11 cellular contexts compared by ENCODE assay signal in the genomic region with DNA sequence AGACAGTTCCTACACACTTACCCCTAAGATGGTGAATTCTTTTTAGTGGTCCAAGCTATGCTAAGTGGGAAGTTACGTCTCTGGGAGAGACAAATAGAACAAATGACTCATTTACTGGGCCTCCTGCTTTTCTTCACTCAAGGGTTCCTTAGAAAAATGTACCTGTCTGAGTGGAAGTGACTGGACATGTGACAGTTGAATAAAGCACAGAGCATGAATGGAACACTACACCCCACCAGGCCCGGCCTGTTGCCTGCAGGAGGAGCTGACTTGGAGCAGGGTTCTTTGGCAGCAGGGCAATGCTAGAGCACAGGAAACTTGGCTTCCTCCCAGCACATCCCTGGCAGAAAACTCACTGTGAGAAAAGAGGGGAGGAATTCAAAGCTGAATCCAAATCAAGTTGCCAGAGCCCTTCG.
DNase-seq lines count a peak whose midpoint lies in the region; ATAC-seq and TF ChIP-seq lines count a peak whose summit lies in the region.
"Had no signal": no experiment of that assay in that cellular context is flagged by ENCODE, and none has a peak within 500 bp of the region (broad histone marks: within the 10 kb centered on the region; RNA-seq: fewer than 3 reads in every experiment).

No MANE protein-coding gene starts in this region.

- no peak overlapping the region for H3K27ac Mint-ChIP-seq in immature natural killer cell
- H3K27ac Mint-ChIP-seq: CD8-positive, alpha-beta T cell; stimulated activated naive CD8-positive, alpha-beta T cell treated with anti-CD3 and anti-CD28 coated beads, Interleukin-15, Interleukin-2, amounts not matched to agents 100 ng/mL and 50 ng/mL, for 24 hours had no signal

- H3K36me3 Mint-ChIP-seq in immature natural killer cell, result peaks cover 0 to 3% (median 0%) of the 10 kb centered on the region in 3 donors
- H3K36me3 Mint-ChIP-seq: CD8-positive, alpha-beta T cell had no signal

- no peaks in the 10 kb centered on the region for H3K4me1 Mint-ChIP-seq in immature natural killer cell

- no peak overlapping the region for H3K4me3 Mint-ChIP-seq in immature natural killer cell
- H3K4me3 Mint-ChIP-seq: CD8-positive, alpha-beta T cell; stimulated activated naive CD8-positive, alpha-beta T cell treated with anti-CD3 and anti-CD28 coated beads, Interleukin-15, Interleukin-2, amounts not matched to agents 100 ng/mL and 50 ng/mL, for 24 hours had no signal

- TF ChIP-seq CTCF in astrocyte of the cerebellum (IDR thresholded peaks at IDR 0.05; ENCODE audit: low read depth, low read length, missing control alignments), result peak; percentile 12

- H3K9me3 Mint-ChIP-seq in immature natural killer cell, result peaks cover 0 to 2% (median 0%) of the 10 kb centered on the region in 6 donors
- H3K9me3 Mint-ChIP-seq: CD8-positive, alpha-beta T cell; stimulated activated naive CD8-positive, alpha-beta T cell treated with anti-CD3 and anti-CD28 coated beads, Interleukin-15, Interleukin-2, amounts not matched to agents 100 ng/mL and 50 ng/mL, for 24 hours had no signal

- no peak overlapping the region for H3K4me3 ChIP-seq in astrocyte of the cerebellum (ENCODE audit: low read depth, low read length)

- DNase-seq in G401 (ENCODE audit: low spot score) (peak; percentile 90), astrocyte of the cerebellum (ENCODE audit: low read depth) (peak; percentile 83), cardiac septum (ENCODE audit: low spot score) (peak; percentile 81), posterior vena cava (ENCODE audit: low spot score) (peak; percentile 90), SHP77 treated with DMSO at 0.1 percent for 48 hours (lab: John Stamatoyannopoulos, UW) (no peak), immature natural killer cell (no peak)
- DNase-seq: CD8-positive, alpha-beta T cell; foreskin melanocyte had no signal

- in situ Hi-C loops in G401 (cut with HindIII; ENCODE audit: low sequenced_read_pairs) (no loop called here), astrocyte of the cerebellum (cut with HindIII; ENCODE audit: low sequenced_read_pairs) (no loop called here)

- no peak for ATAC-seq in HG03442 (IDR thresholded peaks at IDR 0.05; ENCODE audit: unreplicated experiment)
- ATAC-seq in GM21737 (IDR thresholded peaks at IDR 0.05; ENCODE audit: unreplicated experiment), result no peak
- ATAC-seq: CD8-positive, alpha-beta T cell had no signal

- H3K27me3 Mint-ChIP-seq in immature natural killer cell (ENCODE audit: low read depth in 3 of 3), result peaks cover 0 to 6% (median 2%) of the 10 kb centered on the region in 3 donors
- H3K27me3 Mint-ChIP-seq: stimulated activated naive CD8-positive, alpha-beta T cell treated with anti-CD3 and anti-CD28 coated beads, Interleukin-15, Interleukin-2, amounts not matched to agents 100 ng/mL and 50 ng/mL, for 24 hours had no signal

- intact Hi-C loops in cardiac septum (cut with DNase I), result no loop called here
- intact Hi-C loops in posterior vena cava (cut with DNase I), result no loop called here

Comparison
In these comparisons a context has a peak if more than half of its experiments do, and no peak if none do; other contexts are left out.
1. DNase-seq: peak in G401 (single experiment), astrocyte of the cerebellum (single experiment), cardiac septum (single experiment) and posterior vena cava (single experiment); none in SHP77 treated with DMSO at 0.1 percent for 48 hours (single experiment) and immature natural killer cell (0 of 3).